ENCODE assay signal across 14 cellular contexts in genomic region chr16:14120335-14120734, GRCh38. TPM values are rescaled to one million over a fixed set of nuclear protein-coding genes. Genes with fewer than 3 reads are reported as not detected.
DNase-seq lines count a peak whose midpoint lies in the region; ATAC-seq and TF ChIP-seq lines count a peak whose summit lies in the region.
"Had no signal": no experiment of that assay in that cellular context is flagged by ENCODE, and none has a peak within 500 bp of the region (broad histone marks: within the 10 kb centered on the region; RNA-seq: fewer than 3 reads in every experiment).

No MANE protein-coding gene starts in this region.

- H3K27ac ChIP-seq in right atrium auricular region, result no peak overlapping the region
- H3K27ac ChIP-seq: 22Rv1, HL-60 had no signal

- DNase-seq in activated naive CD4-positive, alpha-beta T cell treated with anti-CD3 and anti-CD28 coated beads, Interleukin-2, amount 50 U/mL, for 72 hours (ENCODE audit: low spot score in 2 of 2), result no peak
- DNase-seq in OCI-M1 (lab: John Stamatoyannopoulos, UW) (peak; percentile 57), mesothelial cell of epicardium (ENCODE audit: low spot score in 2 of 2, unreplicated experiment in 2 of 2) (no peak), cerebellar nuclear complex (lab: John Stamatoyannopoulos, UW) (no peak), right atrium auricular region (ENCODE audit: low spot score) (no peak)
- no peak for DNase-seq in stimulated activated naive CD8-positive, alpha-beta T cell treated with anti-CD3 and anti-CD28 coated beads, Interleukin-15, Interleukin-2, amounts not matched to agents 100 U/mL and 50 U/mL, for 24 hours
- DNase-seq: CD8-positive, alpha-beta memory T cell; DMS 273 treated with DMSO at 0.1 percent for 48 hours had no signal

- no peaks in the 10 kb centered on the region for H3K36me3 ChIP-seq in right atrium auricular region

- H3K27ac Mint-ChIP-seq in activated naive CD4-positive, alpha-beta T cell treated with anti-CD3 and anti-CD28 coated beads, Interleukin-2, amount 50 U/mL, for 24 hours, result peak overlapping the region; percentile 2
- no peak overlapping the region for H3K27ac Mint-ChIP-seq in activated naive CD4-positive, alpha-beta T cell treated with anti-CD3 and anti-CD28 coated beads, Interleukin-2, amount 50 U/mL, for 72 hours
- peak overlapping the region; percentile 41 for H3K27ac Mint-ChIP-seq in mesothelial cell of epicardium
- peak overlapping the region; percentile 42 for H3K27ac Mint-ChIP-seq in stimulated activated memory B cell treated with anti-CD40 and anti-IgM and Interleukin-4, amounts not matched to agents 10 μg/mL and 1 μg/mL and 100 μg/mL, for 72 hours
- H3K27ac Mint-ChIP-seq: CD8-positive, alpha-beta memory T cell had no signal

- ATAC-seq in activated naive CD4-positive, alpha-beta T cell treated with anti-CD3 and anti-CD28 coated beads, Interleukin-2, amount 50 U/mL, for 72 hours, result no peak
- no peak for ATAC-seq in stimulated activated memory B cell treated with anti-CD40 and anti-IgM and Interleukin-4, amounts not matched to agents 10 μg/mL and 1 μg/mL and 100 μg/mL, for 72 hours
- ATAC-seq in stimulated activated naive CD8-positive, alpha-beta T cell treated with anti-CD3 and anti-CD28 coated beads, Interleukin-15, Interleukin-2, amounts not matched to agents 100 U/mL and 50 U/mL, for 24 hours, result no peak
- ATAC-seq: HCT116 had no signal

- peaks cover 9% of the 10 kb centered on the region for H3K36me3 Mint-ChIP-seq in activated naive CD4-positive, alpha-beta T cell treated with anti-CD3 and anti-CD28 coated beads, Interleukin-2, amount 50 U/mL, for 24 hours
- H3K36me3 Mint-ChIP-seq in activated naive CD4-positive, alpha-beta T cell treated with anti-CD3 and anti-CD28 coated beads, Interleukin-2, amount 50 U/mL, for 72 hours, result no peaks in the 10 kb centered on the region
- H3K36me3 Mint-ChIP-seq in mesothelial cell of epicardium, result peaks cover 22% of the 10 kb centered on the region
- H3K36me3 Mint-ChIP-seq in stimulated activated memory B cell treated with anti-CD40 and anti-IgM and Interleukin-4, amounts not matched to agents 10 μg/mL and 1 μg/mL and 100 μg/mL, for 72 hours, result peaks cover 31% of the 10 kb centered on the region

- H3K4me1 Mint-ChIP-seq in activated naive CD4-positive, alpha-beta T cell treated with anti-CD3 and anti-CD28 coated beads, Interleukin-2, amount 50 U/mL, for 24 hours, result peaks cover 19% of the 10 kb centered on the region
- peaks cover 10% of the 10 kb centered on the region for H3K4me1 Mint-ChIP-seq in mesothelial cell of epicardium
- H3K4me1 Mint-ChIP-seq in stimulated activated memory B cell treated with anti-CD40 and anti-IgM and Interleukin-4, amounts not matched to agents 10 μg/mL and 1 μg/mL and 100 μg/mL, for 72 hours, result peaks cover 41% of the 10 kb centered on the region

- no peak overlapping the region for H3K4me3 ChIP-seq in right atrium auricular region

- no peaks in the 10 kb centered on the region for H3K9me3 Mint-ChIP-seq in activated naive CD4-positive, alpha-beta T cell treated with anti-CD3 and anti-CD28 coated beads, Interleukin-2, amount 50 U/mL, for 24 hours
- no peaks in the 10 kb centered on the region for H3K9me3 Mint-ChIP-seq in activated naive CD4-positive, alpha-beta T cell treated with anti-CD3 and anti-CD28 coated beads, Interleukin-2, amount 50 U/mL, for 72 hours
- peaks cover 17% of the 10 kb centered on the region for H3K9me3 Mint-ChIP-seq in mesothelial cell of epicardium
- peaks cover 3% of the 10 kb centered on the region for H3K9me3 Mint-ChIP-seq in stimulated activated memory B cell treated with anti-CD40 and anti-IgM and Interleukin-4, amounts not matched to agents 10 μg/mL and 1 μg/mL and 100 μg/mL, for 72 hours

- no peaks in the 10 kb centered on the region for H3K9me3 ChIP-seq in right atrium auricular region

- peaks cover 0 to 20% of the 10 kb centered on the region in 2 donors for H3K4me1 ChIP-seq in right atrium auricular region

- no peak for TF ChIP-seq CTCF in mesothelial cell of epicardium (IDR thresholded peaks at IDR 0.05; ENCODE audit: unreplicated experiment)
- TF ChIP-seq CTCF in right atrium auricular region (IDR thresholded peaks at IDR 0.05), result no peak

- H3K27me3 ChIP-seq in right atrium auricular region, result no peaks in the 10 kb centered on the region

- no peaks in the 10 kb centered on the region for H3K27me3 Mint-ChIP-seq in activated naive CD4-positive, alpha-beta T cell treated with anti-CD3 and anti-CD28 coated beads, Interleukin-2, amount 50 U/mL, for 24 hours
- H3K27me3 Mint-ChIP-seq in mesothelial cell of epicardium (ENCODE audit: low read depth), result no peaks in the 10 kb centered on the region
- no peaks in the 10 kb centered on the region for H3K27me3 Mint-ChIP-seq in stimulated activated memory B cell treated with anti-CD40 and anti-IgM and Interleukin-4, amounts not matched to agents 10 μg/mL and 1 μg/mL and 100 μg/mL, for 72 hours

- no peak overlapping the region for H3K4me3 Mint-ChIP-seq in activated naive CD4-positive, alpha-beta T cell treated with anti-CD3 and anti-CD28 coated beads, Interleukin-2, amount 50 U/mL, for 24 hours
- H3K4me3 Mint-ChIP-seq in mesothelial cell of epicardium, result no peak overlapping the region
- H3K4me3 Mint-ChIP-seq in stimulated activated memory B cell treated with anti-CD40 and anti-IgM and Interleukin-4, amounts not matched to agents 10 μg/mL and 1 μg/mL and 100 μg/mL, for 72 hours, result no peak overlapping the region
- H3K4me3 Mint-ChIP-seq: CD14-positive monocyte; CD8-positive, alpha-beta memory T cell had no signal

RNA-seq across cellular contexts. Expression of gene MRTFB, which starts 49.2 kb away (rescaled TPM):
- total RNA-seq in activated naive CD4-positive, alpha-beta T cell treated with anti-CD3 and anti-CD28 coated beads, Interleukin-2, amount 50 U/mL, for 72 hours, result 10 to 100 TPM; 14.6 to 18.6 TPM
- total RNA-seq in mesothelial cell of epicardium (74.7 to 77.5 TPM (median 75.6 TPM) in 3 replicates), right atrium auricular region (10 to 100 TPM; 38.6 to 46.5 TPM)

Comparison
In these comparisons a context has a peak if more than half of its experiments do, and no peak if none do; other contexts are left out.
1. H3K27ac Mint-ChIP-seq: peak in activated naive CD4-positive, alpha-beta T cell treated with anti-CD3 and anti-CD28 coated beads, Interleukin-2, amount 50 U/mL, for 24 hours (single experiment), mesothelial cell of epicardium (single experiment) and stimulated activated memory B cell treated with anti-CD40 and anti-IgM and Interleukin-4, amounts not matched to agents 10 μg/mL and 1 μg/mL and 100 μg/mL, for 72 hours (single experiment); none in activated naive CD4-positive, alpha-beta T cell treated with anti-CD3 and anti-CD28 coated beads, Interleukin-2, amount 50 U/mL, for 72 hours (0 of 2).